12 cellular contexts compared by ENCODE assay signal in genomic region chr13:110361365-110361911, GRCh38. TPM values are rescaled to one million over a fixed set of nuclear protein-coding genes. Genes with fewer than 3 reads are reported as not detected.
DNase-seq lines count a peak whose midpoint lies in the region; ATAC-seq and TF ChIP-seq lines count a peak whose summit lies in the region.
"Had no signal": no experiment of that assay in that cellular context is flagged by ENCODE, and none has a peak within 500 bp of the region (broad histone marks: within the 10 kb centered on the region; RNA-seq: fewer than 3 reads in every experiment).

No MANE protein-coding gene starts in this region.

- H3K27ac ChIP-seq in WERI-Rb-1 (no peak overlapping the region), mucosa of rectum (ENCODE audit: low read depth in 2 of 2, low read length in 2 of 2) (peak overlapping the region; percentile 65 to 80), thoracic aorta (peak overlapping the region; percentile 80 to 94)
- H3K27ac ChIP-seq in CD4-positive, alpha-beta T cell (ENCODE audit: low read depth, low read length), result no peak overlapping the region

- H3K27ac Mint-ChIP-seq in CD4-positive, alpha-beta T cell, result no peak overlapping the region

- ATAC-seq in thoracic aorta (ENCODE audit: insufficient number of reproducible peaks, low FRiP score, low read depth) (peak; percentile 73), HG02623 (IDR thresholded peaks at IDR 0.05; ENCODE audit: unreplicated experiment) (no peak)
- no peak for ATAC-seq in CD4-positive, alpha-beta T cell (ENCODE audit: poor library complexity)

- peaks cover 7 to 9% of the 10 kb centered on the region in 2 donors for H3K4me1 ChIP-seq in mucosa of rectum (ENCODE audit: control insufficient read depth in 2 of 2, insufficient read depth in 2 of 2, low read length in 2 of 2)
- H3K4me1 ChIP-seq in thoracic aorta (ENCODE audit: control insufficient read depth in 1 of 2, low read depth in 2 of 2), result peaks cover 47 to 83% of the 10 kb centered on the region in 2 donors

- H3K36me3 ChIP-seq in WERI-Rb-1, result peaks cover 8% of the 10 kb centered on the region; the same call in 1 of the 2 replicates
- no peaks in the 10 kb centered on the region for H3K36me3 ChIP-seq in mucosa of rectum (ENCODE audit: control insufficient read depth in 2 of 2, insufficient read depth in 2 of 2, low read length in 2 of 2)
- H3K36me3 ChIP-seq in thoracic aorta, result peaks cover 5% of the 10 kb centered on the region

- H3K9me3 ChIP-seq in WERI-Rb-1 (ENCODE audit: severe bottlenecking) (no peaks in the 10 kb centered on the region), mucosa of rectum (ENCODE audit: control insufficient read depth in 2 of 2, low read length in 2 of 2) (no peaks in the 10 kb centered on the region), thoracic aorta (no peaks in the 10 kb centered on the region)
- H3K9me3 ChIP-seq in CD4-positive, alpha-beta T cell (ENCODE audit: control insufficient read depth, low read length), result no peaks in the 10 kb centered on the region
- H3K9me3 ChIP-seq: SK-N-SH had no signal

- H3K27me3 ChIP-seq in WERI-Rb-1 (ENCODE audit: insufficient read depth, low read depth, severe bottlenecking), result no peaks in the 10 kb centered on the region
- no peaks in the 10 kb centered on the region for H3K27me3 ChIP-seq in mucosa of rectum (ENCODE audit: control insufficient read depth in 2 of 2, insufficient read depth in 2 of 2, low read length in 2 of 2)
- H3K27me3 ChIP-seq in thoracic aorta (replicated peaks; ENCODE audit: insufficient read depth), result no peaks in the 10 kb centered on the region
- H3K27me3 ChIP-seq in CD4-positive, alpha-beta T cell (ENCODE audit: control insufficient read depth, insufficient read depth, low read length), result peaks cover 5% of the 10 kb centered on the region

- DNase-seq in WERI-Rb-1 (peak; percentile 7), fibroblast of gingiva (ENCODE audit: low read depth) (peak; percentile 97), thoracic aorta (ENCODE audit: low spot score) (peak; percentile 35), NCI-H82 treated with DMSO at 0.1 percent for 48 hours (lab: John Stamatoyannopoulos, UW; ENCODE audit: unreplicated experiment) (no peak), DMS79 (lab: John Stamatoyannopoulos, UW) (no peak)
- DNase-seq in CD4-positive, alpha-beta T cell, result no peak
- DNase-seq: central memory CD4-positive, alpha-beta T cell; NCI-H2171; SK-N-SH had no signal

- CTCF ChIA-PET in CD4-positive, alpha-beta T cell (lab: Charles Lee), result no interaction called here

- H3K27me3 Mint-ChIP-seq in CD4-positive, alpha-beta T cell, result peaks cover 12% of the 10 kb centered on the region

- no peaks in the 10 kb centered on the region for H3K36me3 Mint-ChIP-seq in CD4-positive, alpha-beta T cell (ENCODE audit: low read depth)

- H3K9ac ChIP-seq in mucosa of rectum (ENCODE audit: low read depth in 1 of 2, low read length in 2 of 2), result peak overlapping the region in 1 of 2 donors; percentile 32
- H3K9ac ChIP-seq: SK-N-SH had no signal

- POLR2A ChIA-PET in CD4-positive, alpha-beta T cell (lab: Charles Lee), result no interaction called here

- intact Hi-C loops in CD4-positive, alpha-beta T cell (cut with DNase I, micrococcal nuclease), result no loop called here

- TF ChIP-seq CTCF in WERI-Rb-1 (IDR thresholded peaks at IDR 0.05; ENCODE audit: low read depth, low read length) (no peak), thoracic aorta (IDR thresholded peaks at IDR 0.05) (no peak)
- TF ChIP-seq CTCF in CD4-positive, alpha-beta T cell (IDR thresholded peaks at IDR 0.05), result no peak

- H3K4me1 Mint-ChIP-seq in CD4-positive, alpha-beta T cell (ENCODE audit: low read depth), result no peaks in the 10 kb centered on the region

- no peaks in the 10 kb centered on the region for H3K9me3 Mint-ChIP-seq in CD4-positive, alpha-beta T cell

- no peak overlapping the region for H3K4me3 Mint-ChIP-seq in CD4-positive, alpha-beta T cell

- H3K4me3 ChIP-seq in WERI-Rb-1 (ENCODE audit: low read depth, low read length), result no peak overlapping the region
- H3K4me3 ChIP-seq in mucosa of rectum (ENCODE audit: low read length in 2 of 2), result no peak overlapping the region
- H3K4me3 ChIP-seq in thoracic aorta, result peak overlapping the region; percentile 19

RNA-seq across cellular contexts. Expression of gene COL4A2, which starts 54.4 kb away (rescaled TPM):
- total RNA-seq in thoracic aorta, result 1,000 to 10,000 TPM in 1 of 2 donors, 100 to 1,000 TPM in 1; 999 to 1,135 TPM
- total RNA-seq in CD4-positive, alpha-beta T cell, result not detected
- total RNA-seq: activated CD8-positive, alpha-beta memory T cell treated with anti-CD3 and anti-CD28 coated beads for 36 hours had no signal

RNA-seq across cellular contexts. Expression of gene COL4A1, which starts 54.5 kb away (rescaled TPM):
- 100 to 1,000 TPM; 505 to 852 TPM for total RNA-seq in thoracic aorta
- total RNA-seq in CD4-positive, alpha-beta T cell, result under 1 TPM; 0.08 to 0.16 TPM
- total RNA-seq: activated CD8-positive, alpha-beta memory T cell treated with anti-CD3 and anti-CD28 coated beads for 36 hours had no signal

Comparison
In these comparisons a context has a peak if more than half of its experiments do, and no peak if none do; other contexts are left out.
1. DNase-seq: peak in WERI-Rb-1 (single experiment), fibroblast of gingiva (single experiment) and thoracic aorta (single experiment); none in NCI-H82 treated with DMSO at 0.1 percent for 48 hours (single experiment), CD4-positive, alpha-beta T cell (0 of 10) and DMS79 (single experiment).
2. H3K27ac ChIP-seq: peak in mucosa of rectum (2 of 2) and thoracic aorta (2 of 2); none in WERI-Rb-1 (single experiment) and CD4-positive, alpha-beta T cell (single experiment).
3. RNA of gene COL4A2, which starts 54.4 kb away (total RNA-seq): 999 to 1,135 TPM in thoracic aorta; not detected in CD4-positive, alpha-beta T cell; every median in the first group is over 100 times any median in the second.
4. RNA of gene COL4A1, which starts 54.5 kb away (total RNA-seq): 505 to 852 TPM in thoracic aorta; 0.08 to 0.16 TPM in CD4-positive, alpha-beta T cell; every median in the first group is over 100 times any median in the second.